ENCODE assay signal across 9 cellular contexts in genomic region chr4:133865606-133866327, GRCh38.
DNase-seq lines count a peak whose midpoint lies in the region; ATAC-seq and TF ChIP-seq lines count a peak whose summit lies in the region.
"Had no signal": no experiment of that assay in that cellular context is flagged by ENCODE, and none has a peak within 500 bp of the region (broad histone marks: within the 10 kb centered on the region; RNA-seq: fewer than 3 reads in every experiment).

No MANE protein-coding gene starts in this region.

- H3K56ac ChIP-seq in IMR-90 (ENCODE audit: extremely low read depth, insufficient read depth, low read length): peak overlapping the region; percentile 20; the same call in 1 of the 2 replicates

- H4K20me1 ChIP-seq in IMR-90 (ENCODE audit: insufficient read depth, low read length): no peaks in the 10 kb centered on the region

- no peaks in the 10 kb centered on the region for H3K79me1 ChIP-seq in IMR-90 (ENCODE audit: low read depth in 1 of 2, low read length in 2 of 2)

- H3K14ac ChIP-seq in IMR-90 (replicated peaks; ENCODE audit: low read depth, low read length): peak overlapping the region; percentile 47

- TF ChIP-seq RAD21 in IMR-90 (IDR thresholded peaks at IDR 0.05; ENCODE audit: low read length): no peak

- H3K36me3 Mint-ChIP-seq in activated naive CD4-positive, alpha-beta T cell treated with anti-CD3 and anti-CD28 coated beads, Interleukin-2, amount 10 ng/mL, durations not matched to agents 7 days and 5 days: no peaks in the 10 kb centered on the region

- peak overlapping the region; percentile 81 for H4K91ac ChIP-seq in IMR-90 (ENCODE audit: insufficient read depth, low read depth, low read length)

- WGBS in IMR-90 (ENCODE audit: extremely low coverage in 2 of 2, insufficient read length in 1 of 2), 2 experiments: no CpG with 5 or more reads among the region's 1 CpG
- 37 to 43% (median 41%) methylated on average over 1 of the region's 1 CpG for WGBS in adrenal gland, 4 donors
- 24 to 44% (median 28%) methylated on average over 1 of the region's 1 CpG for WGBS in stomach, 5 donors

- POLR2A ChIA-PET in IMR-90 (lab: Charles Lee; ENCODE audit: unreplicated experiment): no interaction called here

- H3K9ac ChIP-seq in IMR-90 (ENCODE audit: low read depth, low read length): no peak overlapping the region

- 0 out of 2 replicates have a peak overlapping the region, but pooled peaks have one; percentile 68 for H3K23ac ChIP-seq in IMR-90 (ENCODE audit: low read depth, low read length)

- H3K4me1 ChIP-seq in IMR-90 (ENCODE audit: control insufficient read depth, insufficient read depth, low read length): peaks cover 7% of the 10 kb centered on the region
- H3K4me1 ChIP-seq in adrenal gland (replicated peaks in 1 of 2): no peaks in the 10 kb centered on the region
- no peaks in the 10 kb centered on the region for H3K4me1 ChIP-seq in stomach

- CTCF ChIA-PET in IMR-90 (lab: Yijun Ruan, JAX): no interaction called here
- CTCF ChIA-PET in activated naive CD4-positive, alpha-beta T cell treated with anti-CD3 and anti-CD28 coated beads, Interleukin-2, amount 10 ng/mL, durations not matched to agents 7 days and 5 days (lab: Charles Lee): no interaction called here

- H2BK15ac ChIP-seq in IMR-90 (ENCODE audit: low read depth, low read length): peak overlapping the region; percentile 66; the same call in 2 of the 3 replicates

- H3K4ac ChIP-seq in IMR-90 (ENCODE audit: low read depth, low read length): peak overlapping the region; percentile 89

- H3K27ac ChIP-seq in IMR-90 (ENCODE audit: insufficient read depth, low read length) (peak overlapping the region; percentile 78), adrenal gland (no peak overlapping the region), stomach (no peak overlapping the region)

- in situ Hi-C loops in IMR-90 (cut with MboI; ENCODE audit: low sequenced_read_pairs): no loop called here

- dilution Hi-C loops in IMR-90 (cut with HindIII; ENCODE audit: low sequenced_read_pairs, unreplicated experiment): no loop called here

- peak overlapping the region; percentile 35; the same call in 1 of the 2 replicates for H2AK5ac ChIP-seq in IMR-90 (ENCODE audit: low read depth, low read length)

- H2BK5ac ChIP-seq in IMR-90 (ENCODE audit: low read depth, low read length, poor library complexity, severe bottlenecking): peak overlapping the region; percentile 76

- H4K8ac ChIP-seq in IMR-90 (ENCODE audit: low read depth in 2 of 2, low read length in 2 of 2): peak overlapping the region; percentile 13 to 63; a peak in 3 of 4 replicates

- H3K9me3 ChIP-seq in IMR-90 (ENCODE audit: control insufficient read depth, insufficient read depth, low read length) (no peaks in the 10 kb centered on the region), adrenal gland (replicated peaks in 1 of 3) (no peaks in the 10 kb centered on the region), stomach (peaks cover 0 to 6% (median 2%) of the 10 kb centered on the region in 4 donors)

- DNase-seq in COLO829 (ENCODE audit: low spot score): peak; percentile 28
- DNase-seq in IMR-90: peak; percentile 99
- DNase-seq in adrenal gland: peak in 4 of 7 donors; percentile 16 to 43 (median 30)
- DNase-seq in iPS-NIHi7 (ENCODE audit: extremely low spot score): peak; percentile 35
- no peak for DNase-seq in activated naive CD4-positive, alpha-beta T cell treated with anti-CD3 and anti-CD28 coated beads, Interleukin-2, amount 10 ng/mL, durations not matched to agents 7 days and 5 days
- DNase-seq in stomach: no peak
- DNase-seq in superior temporal gyrus (ENCODE audit: extremely low spot score): no peak
- DNase-seq in stimulated activated CD8-positive, alpha-beta memory T cell treated with anti-CD3 and anti-CD28 coated beads, Interleukin-4, amount 100 ng/mL, for 48 hours: no peak

- no TSS peak for BruUV-seq in IMR-90 (replicated peaks; lab: Mats Ljungman, UMichigan)

- peak overlapping the region; percentile 52; the same call in 1 of the 2 replicates for H3K4me2 ChIP-seq in IMR-90 (ENCODE audit: low read depth, low read length)

- H3K9me3 Mint-ChIP-seq in activated naive CD4-positive, alpha-beta T cell treated with anti-CD3 and anti-CD28 coated beads, Interleukin-2, amount 10 ng/mL, durations not matched to agents 7 days and 5 days: no peaks in the 10 kb centered on the region
- H3K9me3 Mint-ChIP-seq: neural crest cell had no signal

- H2BK20ac ChIP-seq in IMR-90 (ENCODE audit: low read depth, low read length): peak overlapping the region; percentile 95

- no peak overlapping the region for H3K4me3 Mint-ChIP-seq in activated naive CD4-positive, alpha-beta T cell treated with anti-CD3 and anti-CD28 coated beads, Interleukin-2, amount 10 ng/mL, durations not matched to agents 7 days and 5 days
- H3K4me3 Mint-ChIP-seq: neural crest cell had no signal

- no peaks in the 10 kb centered on the region for H3K27me3 Mint-ChIP-seq in activated naive CD4-positive, alpha-beta T cell treated with anti-CD3 and anti-CD28 coated beads, Interleukin-2, amount 10 ng/mL, durations not matched to agents 7 days and 5 days

- no peak for TF ChIP-seq POLR2A in IMR-90 (IDR thresholded peaks at IDR 0.05; ENCODE audit: low read depth, low read length)
- TF ChIP-seq POLR2A in adrenal gland (IDR thresholded peaks at IDR 0.05): no peak
- TF ChIP-seq POLR2A in stomach (IDR thresholded peaks at IDR 0.05): no peak

- no peaks in the 10 kb centered on the region for H3K36me3 ChIP-seq in IMR-90 (ENCODE audit: control insufficient read depth, insufficient read depth, low read length)
- H3K36me3 ChIP-seq in adrenal gland (replicated peaks in 1 of 2): no peaks in the 10 kb centered on the region
- no peaks in the 10 kb centered on the region for H3K36me3 ChIP-seq in stomach

- peak overlapping the region; percentile 92 for H3K18ac ChIP-seq in IMR-90 (ENCODE audit: low read depth, low read length)

- H3K27me3 ChIP-seq in IMR-90 (ENCODE audit: control insufficient read depth, insufficient read depth, low read length): no peaks in the 10 kb centered on the region
- H3K27me3 ChIP-seq in adrenal gland: no peaks in the 10 kb centered on the region
- no peaks in the 10 kb centered on the region for H3K27me3 ChIP-seq in stomach

- intact Hi-C loops in IMR-90 (cut with micrococcal nuclease) (no loop called here), adrenal gland (cut with DNase I) (no loop called here), stomach (cut with DNase I; ENCODE audit: low total_unique reads) (no loop called here)

- peak overlapping the region; percentile 86 for H2BK120ac ChIP-seq in IMR-90 (ENCODE audit: low read depth, low read length)

- H3K4me3 ChIP-seq in IMR-90 (ENCODE audit: insufficient read depth, low read depth, low read length) (no peak overlapping the region), adrenal gland (no peak overlapping the region), stomach (no peak overlapping the region)

- peak overlapping the region; percentile 69 for H2AFZ ChIP-seq in IMR-90 (replicated peaks; ENCODE audit: low read length, poor library complexity)

- peaks cover 7% of the 10 kb centered on the region; the same call in 1 of the 2 replicates for H3K9me1 ChIP-seq in IMR-90 (ENCODE audit: insufficient read depth, low read length)

- no peak overlapping the region for H3K27ac Mint-ChIP-seq in activated naive CD4-positive, alpha-beta T cell treated with anti-CD3 and anti-CD28 coated beads, Interleukin-2, amount 10 ng/mL, durations not matched to agents 7 days and 5 days

- TF ChIP-seq EP300 in stomach (IDR thresholded peaks at IDR 0.05): no peak

- TF ChIP-seq CTCF in IMR-90 (conservative IDR thresholded peaks at IDR 0.05; ENCODE audit: low read depth, low read length): no peak
- TF ChIP-seq CTCF in adrenal gland (IDR thresholded peaks at IDR 0.05): no peak
- no peak for TF ChIP-seq CTCF in stomach (IDR thresholded peaks at IDR 0.05)

- ATAC-seq in IMR-90 (ENCODE audit: low read depth): peak; percentile 97

- H3K4me1 Mint-ChIP-seq in activated naive CD4-positive, alpha-beta T cell treated with anti-CD3 and anti-CD28 coated beads, Interleukin-2, amount 10 ng/mL, durations not matched to agents 7 days and 5 days: no peaks in the 10 kb centered on the region
- H3K4me1 Mint-ChIP-seq: neural crest cell had no signal

- H2AK9ac ChIP-seq in IMR-90 (replicated peaks; ENCODE audit: low read depth, low read length, poor library complexity): peak overlapping the region; percentile 47

- H4K5ac ChIP-seq in IMR-90 (ENCODE audit: low read depth, low read length): peak overlapping the region; percentile 84

TF ChIP-seq in IMR-90, 13 proteins besides CTCF, POLR2A, EP300 and RAD21 (continues in another document):
- no peak for TF ChIP-seq CHD1 (IDR thresholded peaks at IDR 0.05; ENCODE audit: low read depth, low read length)
- no peak for TF ChIP-seq MXI1 (IDR thresholded peaks at IDR 0.05; ENCODE audit: borderline replicate concordance, low read depth, low read length)
- no peak for TF ChIP-seq ELK1 (IDR thresholded peaks at IDR 0.05; ENCODE audit: borderline replicate concordance, low read depth, low read length)
- TF ChIP-seq MAZ (IDR thresholded peaks at IDR 0.05; ENCODE audit: borderline replicate concordance, low read depth, low read length): no peak
- no peak for TF ChIP-seq SMC3 (IDR thresholded peaks at IDR 0.05; ENCODE audit: low read depth, low read length)
- peak; percentile 61 for TF ChIP-seq CEBPB (IDR thresholded peaks at IDR 0.05; ENCODE audit: low read depth, low read length)
- TF ChIP-seq BHLHE40 (IDR thresholded peaks at IDR 0.05; ENCODE audit: low read depth, low read length): peak; percentile 78
- peak; percentile 68 for TF ChIP-seq MAFK (IDR thresholded peaks at IDR 0.05; ENCODE audit: low read depth, low read length)
- TF ChIP-seq FOS (IDR thresholded peaks at IDR 0.05; ENCODE audit: low read depth, low read length): peak; percentile 99
- TF ChIP-seq USF2 (IDR thresholded peaks at IDR 0.05; ENCODE audit: low read depth, low read length): no peak
- no peak for TF ChIP-seq RFX5 (IDR thresholded peaks at IDR 0.05; ENCODE audit: low read depth, low read length)

Comparison
In these comparisons a context has a peak if more than half of its experiments do, and no peak if none do; other contexts are left out.
1. DNase-seq: peak in COLO829 (single experiment), IMR-90 (single experiment), adrenal gland (4 of 7) and iPS-NIHi7 (single experiment); none in activated naive CD4-positive, alpha-beta T cell treated with anti-CD3 and anti-CD28 coated beads, Interleukin-2, amount 10 ng/mL, durations not matched to agents 7 days and 5 days (single experiment), stomach (single experiment), superior temporal gyrus (single experiment) and stimulated activated CD8-positive, alpha-beta memory T cell treated with anti-CD3 and anti-CD28 coated beads, Interleukin-4, amount 100 ng/mL, for 48 hours (single experiment).